In the genomic region with DNA sequence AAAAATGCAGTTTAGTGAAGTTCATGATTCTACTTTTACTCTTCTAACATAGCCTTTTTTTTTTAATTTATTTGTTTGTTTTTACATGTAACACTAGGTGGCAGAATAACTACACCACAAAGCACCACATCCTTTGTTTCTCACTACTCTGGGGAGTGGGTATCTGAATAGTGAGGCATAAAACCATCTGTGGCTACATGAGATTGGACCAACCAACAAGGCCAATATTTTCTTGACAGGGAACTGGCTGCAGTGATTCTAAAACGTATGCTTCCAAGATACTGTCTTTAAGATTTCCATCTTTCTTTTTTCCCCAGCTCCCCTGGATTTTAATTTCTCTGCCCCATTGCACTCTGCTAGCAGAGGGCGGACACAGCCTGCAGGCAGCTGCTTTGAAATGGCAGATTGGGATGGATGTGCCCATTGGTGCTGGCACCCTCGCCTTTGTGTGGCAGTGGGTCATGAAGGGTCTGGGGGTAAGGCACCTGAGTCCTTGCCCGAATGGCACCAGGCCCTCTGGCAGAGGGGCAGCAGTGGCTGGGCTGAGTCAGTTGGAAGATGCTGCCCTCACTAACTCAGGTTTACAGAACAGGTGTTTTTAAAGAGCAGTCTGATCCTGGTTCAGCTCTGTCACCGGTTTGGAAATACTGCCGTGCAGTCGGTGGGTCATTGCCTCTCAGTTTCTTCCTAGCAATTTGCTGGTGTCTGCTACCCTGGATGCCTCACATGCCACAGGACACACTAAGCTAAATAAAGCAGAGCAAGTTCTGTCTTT, we compare ENCODE assay signal across 8 cellular contexts.
DNase-seq lines count a peak whose midpoint lies in the region; ATAC-seq and TF ChIP-seq lines count a peak whose summit lies in the region.

No MANE protein-coding gene starts in this region.

- no peaks in the 10 kb centered on the region for H3K36me3 ChIP-seq in muscle layer of duodenum (ENCODE audit: control insufficient read depth in 1 of 2, insufficient read depth in 2 of 2, low read length in 2 of 2)

- no peak for DNase-seq in activated naive CD4-positive, alpha-beta T cell treated with anti-CD3 and anti-CD28 coated beads, Interleukin-2, amount 50 U/mL, for 72 hours (ENCODE audit: low spot score in 2 of 2)
- DNase-seq in activated naive CD4-positive, alpha-beta T cell treated with Interleukin-2 at 50 U/mL for 16 hours: no peak
- DNase-seq in LoVo (ENCODE audit: low spot score) (peak; percentile 54), SK-N-DZ (ENCODE audit: low spot score) (peak; percentile 44), erythroblast (lab: John Stamatoyannopoulos, UW) (peak; percentile 60 to 64), posterior vena cava (ENCODE audit: low spot score) (no peak)

- no peak overlapping the region for H3K27ac Mint-ChIP-seq in activated naive CD4-positive, alpha-beta T cell treated with anti-CD3 and anti-CD28 coated beads, Interleukin-2, amount 50 U/mL, for 72 hours

- intact Hi-C loops in posterior vena cava (cut with DNase I): loop anchor here (5.0 to 10.0 kb wide), 5 partner anchors 104 to 566 kb away; a partner anchor contains a TSS

- H3K27me3 ChIP-seq in muscle layer of duodenum (ENCODE audit: low read depth, low read length): no peaks in the 10 kb centered on the region

- peak overlapping the region; percentile 90 for H3K27ac ChIP-seq in muscle layer of duodenum (ENCODE audit: low read length)

- H3K9me3 ChIP-seq in muscle layer of duodenum (ENCODE audit: control insufficient read depth in 1 of 2, low read length in 2 of 2): no peaks in the 10 kb centered on the region

- H3K36me3 Mint-ChIP-seq in activated naive CD4-positive, alpha-beta T cell treated with anti-CD3 and anti-CD28 coated beads, Interleukin-2, amount 50 U/mL, for 72 hours: no peaks in the 10 kb centered on the region

- H3K9me3 Mint-ChIP-seq in activated naive CD4-positive, alpha-beta T cell treated with anti-CD3 and anti-CD28 coated beads, Interleukin-2, amount 50 U/mL, for 72 hours: no peaks in the 10 kb centered on the region

- peaks cover 50 to 74% of the 10 kb centered on the region in 2 donors for H3K4me1 ChIP-seq in muscle layer of duodenum (ENCODE audit: control insufficient read depth in 1 of 2, insufficient read depth in 2 of 2, low read length in 2 of 2)

- H3K4me3 ChIP-seq in muscle layer of duodenum (ENCODE audit: low read depth in 1 of 2, low read length in 2 of 2): peak overlapping the region in 1 of 2 donors; percentile 23

- peak; percentile 65 to 71 for ATAC-seq in activated naive CD4-positive, alpha-beta T cell treated with anti-CD3 and anti-CD28 coated beads, Interleukin-2, amount 50 U/mL, for 72 hours
- ATAC-seq in HG02678 (IDR thresholded peaks at IDR 0.05; ENCODE audit: unreplicated experiment): no peak

- TF ChIP-seq POLR2A in erythroblast (IDR thresholded peaks at IDR 0.05; ENCODE audit: low read length): no peak

Comparison
In these comparisons a context has a peak if more than half of its experiments do, and no peak if none do; other contexts are left out.
1. DNase-seq: peak in LoVo (single experiment), SK-N-DZ (single experiment) and erythroblast (2 of 2); none in activated naive CD4-positive, alpha-beta T cell treated with anti-CD3 and anti-CD28 coated beads, Interleukin-2, amount 50 U/mL, for 72 hours (0 of 2), activated naive CD4-positive, alpha-beta T cell treated with Interleukin-2 at 50 U/mL for 16 hours (single experiment) and posterior vena cava (single experiment).